In genomic region chr10:125156196-125156595, GRCh38 we compare ENCODE assay signal across 11 cellular contexts. TPM values are rescaled to one million over a fixed set of nuclear protein-coding genes. Genes with fewer than 3 reads are reported as not detected.
DNase-seq lines count a peak whose midpoint lies in the region; ATAC-seq and TF ChIP-seq lines count a peak whose summit lies in the region.
"Had no signal": no experiment of that assay in that cellular context is flagged by ENCODE, and none has a peak within 500 bp of the region (broad histone marks: within the 10 kb centered on the region; RNA-seq: fewer than 3 reads in every experiment).

No MANE protein-coding gene starts in this region.

- ATAC-seq in heart right ventricle (no peak), Right ventricle myocardium superior (ENCODE audit: poor library complexity) (no peak), HG03045 (IDR thresholded peaks at IDR 0.05; ENCODE audit: unreplicated experiment) (no peak)

- H3K4me3 ChIP-seq in heart right ventricle (peak overlapping the region in 1 of 10 donors; percentile 1), uterus (no peak overlapping the region)
- H3K4me3 ChIP-seq: right lobe of liver had no signal

- TF ChIP-seq POLR2A in uterus (IDR thresholded peaks at IDR 0.05): no peak

- H3K36me3 ChIP-seq in heart right ventricle (peaks cover 0 to 3% (median 0%) of the 10 kb centered on the region in 9 donors), uterus (no peaks in the 10 kb centered on the region)
- H3K36me3 ChIP-seq: right lobe of liver had no signal

- H3K27me3 ChIP-seq in heart right ventricle: no peaks in the 10 kb centered on the region
- H3K27me3 ChIP-seq in uterus: no peaks in the 10 kb centered on the region

- peak overlapping the region in 7 of 10 donors; percentile 0 to 99 (median 96) for H3K27ac ChIP-seq in heart right ventricle
- H3K27ac ChIP-seq in uterus: peak overlapping the region; percentile 95 to 99
- H3K27ac ChIP-seq: right lobe of liver had no signal

- H3K4me3 Mint-ChIP-seq in endothelial cell (ENCODE audit: unreplicated experiment): peak overlapping the region; percentile 60

- intact Hi-C loops in heart right ventricle (cut with DNase I): loop anchor here in 9 of 10 donors (5.0 to 10.0 kb wide), 11 partner anchors 34 to 241 kb away; no protein-coding TSS in a partner anchor
- intact Hi-C loops in Right ventricle myocardium superior (cut with DNase I): loop anchor here (5.0 kb wide), 1 partner anchor 94 kb away; no protein-coding TSS in a partner anchor
- intact Hi-C loops in uterus (cut with DNase I; ENCODE audit: low total_unique reads): loop anchor here (10.0 kb wide), 1 partner anchor 101 kb away; no protein-coding TSS in a partner anchor

- 66 to 68% methylated on average over 3 of the region's 3 CpGs for WGBS in heart right ventricle, 2 donors

- peaks cover 22% of the 10 kb centered on the region for H3K36me3 Mint-ChIP-seq in endothelial cell (ENCODE audit: low read depth, unreplicated experiment)

- peaks cover 6% of the 10 kb centered on the region for H3K27me3 Mint-ChIP-seq in endothelial cell (ENCODE audit: unreplicated experiment)

- H3K9me3 Mint-ChIP-seq in endothelial cell (ENCODE audit: unreplicated experiment): no peaks in the 10 kb centered on the region

- in situ Hi-C loops in KBM-7 (cut with MboI; ENCODE audit: low pct_unique_long_range_greater_than_20kb, low sequenced_read_pairs): no loop called here

- TF ChIP-seq CTCF in heart right ventricle (IDR thresholded peaks at IDR 0.05) (no peak), endothelial cell (IDR thresholded peaks at IDR 0.05; ENCODE audit: unreplicated experiment) (no peak), uterus (IDR thresholded peaks at IDR 0.05) (no peak)

- H3K9me3 ChIP-seq in heart right ventricle: no peaks in the 10 kb centered on the region
- no peaks in the 10 kb centered on the region for H3K9me3 ChIP-seq in uterus
- H3K9me3 ChIP-seq: right lobe of liver had no signal

- DNase-seq in heart right ventricle (no peak), Right ventricle myocardium superior (no peak), endothelial cell (ENCODE audit: low spot score) (no peak), myocyte (ENCODE audit: low read depth) (peak; percentile 10), uterus (no peak), KBM-7 (no peak), DMS114 treated with DMSO at 0.1 percent for 48 hours (lab: John Stamatoyannopoulos, UW; ENCODE audit: unreplicated experiment) (no peak)
- DNase-seq: NCI-H2107, SW 1271 had no signal

- H3K4me1 ChIP-seq in heart right ventricle (peaks cover 35 to 73% (median 67%) of the 10 kb centered on the region in 9 donors), uterus (peaks cover 26 to 41% of the 10 kb centered on the region in 2 donors)

- peak overlapping the region; percentile 74 for H3K27ac Mint-ChIP-seq in endothelial cell (ENCODE audit: unreplicated experiment)

- H3K4me1 Mint-ChIP-seq in endothelial cell (ENCODE audit: unreplicated experiment): peaks cover 59% of the 10 kb centered on the region

RNA-seq across cellular contexts. Expression of gene CTBP2, which starts 4.2 kb away (rescaled TPM):
- 10 to 100 TPM; 22.6 to 36.2 (median 27.2) TPM for total RNA-seq in heart right ventricle
- 10 to 100 TPM; 14.7 to 23.0 TPM for polyA plus RNA-seq in heart right ventricle
- total RNA-seq in Right ventricle myocardium superior: 29.4 TPM
- total RNA-seq in endothelial cell (ENCODE audit: unreplicated experiment): 145 TPM
- total RNA-seq in myocyte: 27.1 and 27.7 TPM in 2 replicates
- 36.3 TPM for polyA plus RNA-seq in myocyte (2012)
- total RNA-seq in uterus: 100 to 1,000 TPM in 1 of 4 donors, 10 to 100 TPM in 3; 65.9 to 129 (median 71.2) TPM
